1 cellular context compared by ENCODE assay signal in the genomic region with DNA sequence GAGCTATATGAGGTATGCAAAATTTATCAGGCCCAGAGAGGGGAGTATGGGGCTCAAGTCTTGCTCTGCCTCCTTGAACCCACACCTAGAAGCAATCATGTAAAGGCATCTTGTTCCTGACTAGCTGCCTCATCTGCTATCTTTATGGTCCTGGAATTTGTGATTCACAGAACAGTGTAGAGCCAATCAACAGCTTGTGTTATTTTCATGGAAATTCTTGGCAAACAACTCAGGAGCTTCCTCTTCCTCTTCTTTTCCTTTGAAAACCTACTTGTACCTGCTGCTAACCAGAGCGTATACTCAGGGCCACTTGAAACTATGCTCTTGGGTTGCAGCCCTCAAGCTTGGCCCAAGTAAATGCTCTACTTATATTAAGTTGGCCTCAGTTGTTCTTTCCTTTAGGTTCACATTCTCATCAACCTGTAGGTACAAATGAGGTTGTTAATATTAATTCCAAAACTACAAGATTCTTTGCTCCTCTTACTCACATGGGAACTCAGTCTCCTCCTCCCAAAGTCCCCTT.
TF ChIP-seq lines count a peak whose summit lies in the region.

No MANE protein-coding gene starts in this region.

TF ChIP-seq in H1, 55 proteins besides CTCF, POLR2A, EP300 and RAD21:
- TF ChIP-seq KDM4A (IDR thresholded peaks at IDR 0.05; ENCODE audit: low read depth, low read length, severe bottlenecking) (no peak), KDM5A (IDR thresholded peaks at IDR 0.05; ENCODE audit: low read length) (no peak), FOSL1 (IDR thresholded peaks at IDR 0.05; ENCODE audit: insufficient read depth, low read depth, low read length) (no peak), SIN3A (conservative IDR thresholded peaks at IDR 0.05 in 1 of 2, IDR thresholded peaks at IDR 0.05 in 1 of 2; ENCODE audit: low read depth in 1 of 2, low read length in 2 of 2) (no peak), RBBP5 (IDR thresholded peaks at IDR 0.05; ENCODE audit: borderline replicate concordance, low read depth, low read length) (no peak), CTBP2 (IDR thresholded peaks at IDR 0.05; ENCODE audit: borderline replicate concordance, insufficient read depth, insufficient read length, low read length) (no peak), EZH2 (IDR thresholded peaks at IDR 0.05; ENCODE audit: low read depth, low read length, severe bottlenecking) (no peak), BRCA1 (IDR thresholded peaks at IDR 0.05; ENCODE audit: low read depth, low read length) (no peak), JUND (IDR thresholded peaks at IDR 0.05; ENCODE audit: low read length) (no peak), CBX8 (IDR thresholded peaks at IDR 0.05; ENCODE audit: borderline replicate concordance, low read depth, low read length) (no peak), TAF1 (IDR thresholded peaks at IDR 0.05; ENCODE audit: low read depth, low read length) (no peak), CHD1 (IDR thresholded peaks at IDR 0.05; ENCODE audit: low read depth, low read length) (no peak), SIX5 (IDR thresholded peaks at IDR 0.05; ENCODE audit: low read depth, low read length) (no peak), CEBPB (IDR thresholded peaks at IDR 0.05; ENCODE audit: low read depth, low read length) (no peak)
- TF ChIP-seq, protein P1, sequence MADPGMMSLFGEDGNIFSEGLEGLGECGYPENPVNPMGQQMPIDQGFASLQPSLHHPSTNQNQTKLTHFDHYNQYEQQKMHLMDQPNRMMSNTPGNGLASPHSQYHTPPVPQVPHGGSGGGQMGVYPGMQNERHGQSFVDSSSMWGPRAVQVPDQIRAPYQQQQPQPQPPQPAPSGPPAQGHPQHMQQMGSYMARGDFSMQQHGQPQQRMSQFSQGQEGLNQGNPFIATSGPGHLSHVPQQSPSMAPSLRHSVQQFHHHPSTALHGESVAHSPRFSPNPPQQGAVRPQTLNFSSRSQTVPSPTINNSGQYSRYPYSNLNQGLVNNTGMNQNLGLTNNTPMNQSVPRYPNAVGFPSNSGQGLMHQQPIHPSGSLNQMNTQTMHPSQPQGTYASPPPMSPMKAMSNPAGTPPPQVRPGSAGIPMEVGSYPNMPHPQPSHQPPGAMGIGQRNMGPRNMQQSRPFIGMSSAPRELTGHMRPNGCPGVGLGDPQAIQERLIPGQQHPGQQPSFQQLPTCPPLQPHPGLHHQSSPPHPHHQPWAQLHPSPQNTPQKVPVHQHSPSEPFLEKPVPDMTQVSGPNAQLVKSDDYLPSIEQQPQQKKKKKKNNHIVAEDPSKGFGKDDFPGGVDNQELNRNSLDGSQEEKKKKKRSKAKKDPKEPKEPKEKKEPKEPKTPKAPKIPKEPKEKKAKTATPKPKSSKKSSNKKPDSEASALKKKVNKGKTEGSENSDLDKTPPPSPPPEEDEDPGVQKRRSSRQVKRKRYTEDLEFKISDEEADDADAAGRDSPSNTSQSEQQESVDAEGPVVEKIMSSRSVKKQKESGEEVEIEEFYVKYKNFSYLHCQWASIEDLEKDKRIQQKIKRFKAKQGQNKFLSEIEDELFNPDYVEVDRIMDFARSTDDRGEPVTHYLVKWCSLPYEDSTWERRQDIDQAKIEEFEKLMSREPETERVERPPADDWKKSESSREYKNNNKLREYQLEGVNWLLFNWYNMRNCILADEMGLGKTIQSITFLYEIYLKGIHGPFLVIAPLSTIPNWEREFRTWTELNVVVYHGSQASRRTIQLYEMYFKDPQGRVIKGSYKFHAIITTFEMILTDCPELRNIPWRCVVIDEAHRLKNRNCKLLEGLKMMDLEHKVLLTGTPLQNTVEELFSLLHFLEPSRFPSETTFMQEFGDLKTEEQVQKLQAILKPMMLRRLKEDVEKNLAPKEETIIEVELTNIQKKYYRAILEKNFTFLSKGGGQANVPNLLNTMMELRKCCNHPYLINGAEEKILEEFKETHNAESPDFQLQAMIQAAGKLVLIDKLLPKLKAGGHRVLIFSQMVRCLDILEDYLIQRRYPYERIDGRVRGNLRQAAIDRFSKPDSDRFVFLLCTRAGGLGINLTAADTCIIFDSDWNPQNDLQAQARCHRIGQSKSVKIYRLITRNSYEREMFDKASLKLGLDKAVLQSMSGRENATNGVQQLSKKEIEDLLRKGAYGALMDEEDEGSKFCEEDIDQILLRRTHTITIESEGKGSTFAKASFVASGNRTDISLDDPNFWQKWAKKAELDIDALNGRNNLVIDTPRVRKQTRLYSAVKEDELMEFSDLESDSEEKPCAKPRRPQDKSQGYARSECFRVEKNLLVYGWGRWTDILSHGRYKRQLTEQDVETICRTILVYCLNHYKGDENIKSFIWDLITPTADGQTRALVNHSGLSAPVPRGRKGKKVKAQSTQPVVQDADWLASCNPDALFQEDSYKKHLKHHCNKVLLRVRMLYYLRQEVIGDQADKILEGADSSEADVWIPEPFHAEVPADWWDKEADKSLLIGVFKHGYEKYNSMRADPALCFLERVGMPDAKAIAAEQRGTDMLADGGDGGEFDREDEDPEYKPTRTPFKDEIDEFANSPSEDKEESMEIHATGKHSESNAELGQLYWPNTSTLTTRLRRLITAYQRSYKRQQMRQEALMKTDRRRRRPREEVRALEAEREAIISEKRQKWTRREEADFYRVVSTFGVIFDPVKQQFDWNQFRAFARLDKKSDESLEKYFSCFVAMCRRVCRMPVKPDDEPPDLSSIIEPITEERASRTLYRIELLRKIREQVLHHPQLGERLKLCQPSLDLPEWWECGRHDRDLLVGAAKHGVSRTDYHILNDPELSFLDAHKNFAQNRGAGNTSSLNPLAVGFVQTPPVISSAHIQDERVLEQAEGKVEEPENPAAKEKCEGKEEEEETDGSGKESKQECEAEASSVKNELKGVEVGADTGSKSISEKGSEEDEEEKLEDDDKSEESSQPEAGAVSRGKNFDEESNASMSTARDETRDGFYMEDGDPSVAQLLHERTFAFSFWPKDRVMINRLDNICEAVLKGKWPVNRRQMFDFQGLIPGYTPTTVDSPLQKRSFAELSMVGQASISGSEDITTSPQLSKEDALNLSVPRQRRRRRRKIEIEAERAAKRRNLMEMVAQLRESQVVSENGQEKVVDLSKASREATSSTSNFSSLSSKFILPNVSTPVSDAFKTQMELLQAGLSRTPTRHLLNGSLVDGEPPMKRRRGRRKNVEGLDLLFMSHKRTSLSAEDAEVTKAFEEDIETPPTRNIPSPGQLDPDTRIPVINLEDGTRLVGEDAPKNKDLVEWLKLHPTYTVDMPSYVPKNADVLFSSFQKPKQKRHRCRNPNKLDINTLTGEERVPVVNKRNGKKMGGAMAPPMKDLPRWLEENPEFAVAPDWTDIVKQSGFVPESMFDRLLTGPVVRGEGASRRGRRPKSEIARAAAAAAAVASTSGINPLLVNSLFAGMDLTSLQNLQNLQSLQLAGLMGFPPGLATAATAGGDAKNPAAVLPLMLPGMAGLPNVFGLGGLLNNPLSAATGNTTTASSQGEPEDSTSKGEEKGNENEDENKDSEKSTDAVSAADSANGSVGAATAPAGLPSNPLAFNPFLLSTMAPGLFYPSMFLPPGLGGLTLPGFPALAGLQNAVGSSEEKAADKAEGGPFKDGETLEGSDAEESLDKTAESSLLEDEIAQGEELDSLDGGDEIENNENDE (IDR thresholded peaks at IDR 0.05; ENCODE audit: insufficient replicate concordance, low read length): no peak
